In genomic region chr10:72123616-72124015, GRCh38 we compare ENCODE assay signal across 1 cellular context.
TF ChIP-seq lines count a peak whose summit lies in the region.

No MANE protein-coding gene starts in this region.

TF ChIP-seq in HEK293, 187 proteins besides CTCF, POLR2A, EP300 and RAD21 (continued from another document):
- no peak for TF ChIP-seq ZNF398 (tag by site-specific recombination; IDR thresholded peaks at IDR 0.05)
- TF ChIP-seq BCL11A (tag by site-specific recombination; IDR thresholded peaks at IDR 0.05; ENCODE audit: low read depth): 0 out of 2 replicates have a peak, but pooled peaks have one; percentile 25
- TF ChIP-seq ZXDB (tag by site-specific recombination; IDR thresholded peaks at IDR 0.05): no peak
- TF ChIP-seq SETDB1 (IDR thresholded peaks at IDR 0.05; ENCODE audit: insufficient read length, low read length): no peak
- TF ChIP-seq TCF7L2 (IDR thresholded peaks at IDR 0.05; ENCODE audit: borderline replicate concordance, low read depth, low read length): 0 out of 2 replicates have a peak, but pooled peaks have one; percentile 44
- TF ChIP-seq GLIS1 (tag by site-specific recombination; IDR thresholded peaks at IDR 0.05): peak; percentile 33
- no peak for TF ChIP-seq ZNF280D (tag by site-specific recombination; IDR thresholded peaks at IDR 0.05)
- TF ChIP-seq, protein P1, sequence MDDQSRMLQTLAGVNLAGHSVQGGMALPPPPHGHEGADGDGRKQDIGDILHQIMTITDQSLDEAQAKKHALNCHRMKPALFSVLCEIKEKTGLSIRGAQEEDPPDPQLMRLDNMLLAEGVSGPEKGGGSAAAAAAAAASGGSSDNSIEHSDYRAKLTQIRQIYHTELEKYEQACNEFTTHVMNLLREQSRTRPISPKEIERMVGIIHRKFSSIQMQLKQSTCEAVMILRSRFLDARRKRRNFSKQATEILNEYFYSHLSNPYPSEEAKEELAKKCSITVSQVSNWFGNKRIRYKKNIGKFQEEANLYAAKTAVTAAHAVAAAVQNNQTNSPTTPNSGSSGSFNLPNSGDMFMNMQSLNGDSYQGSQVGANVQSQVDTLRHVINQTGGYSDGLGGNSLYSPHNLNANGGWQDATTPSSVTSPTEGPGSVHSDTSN (CRISPR knock-in tag; IDR thresholded peaks at IDR 0.05): no peak
- no peak for TF ChIP-seq ZNF335 (tag by site-specific recombination; conservative IDR thresholded peaks at IDR 0.05)
- TF ChIP-seq ZNF639 (tag by site-specific recombination; IDR thresholded peaks at IDR 0.05): no peak
- TF ChIP-seq, protein P2, sequence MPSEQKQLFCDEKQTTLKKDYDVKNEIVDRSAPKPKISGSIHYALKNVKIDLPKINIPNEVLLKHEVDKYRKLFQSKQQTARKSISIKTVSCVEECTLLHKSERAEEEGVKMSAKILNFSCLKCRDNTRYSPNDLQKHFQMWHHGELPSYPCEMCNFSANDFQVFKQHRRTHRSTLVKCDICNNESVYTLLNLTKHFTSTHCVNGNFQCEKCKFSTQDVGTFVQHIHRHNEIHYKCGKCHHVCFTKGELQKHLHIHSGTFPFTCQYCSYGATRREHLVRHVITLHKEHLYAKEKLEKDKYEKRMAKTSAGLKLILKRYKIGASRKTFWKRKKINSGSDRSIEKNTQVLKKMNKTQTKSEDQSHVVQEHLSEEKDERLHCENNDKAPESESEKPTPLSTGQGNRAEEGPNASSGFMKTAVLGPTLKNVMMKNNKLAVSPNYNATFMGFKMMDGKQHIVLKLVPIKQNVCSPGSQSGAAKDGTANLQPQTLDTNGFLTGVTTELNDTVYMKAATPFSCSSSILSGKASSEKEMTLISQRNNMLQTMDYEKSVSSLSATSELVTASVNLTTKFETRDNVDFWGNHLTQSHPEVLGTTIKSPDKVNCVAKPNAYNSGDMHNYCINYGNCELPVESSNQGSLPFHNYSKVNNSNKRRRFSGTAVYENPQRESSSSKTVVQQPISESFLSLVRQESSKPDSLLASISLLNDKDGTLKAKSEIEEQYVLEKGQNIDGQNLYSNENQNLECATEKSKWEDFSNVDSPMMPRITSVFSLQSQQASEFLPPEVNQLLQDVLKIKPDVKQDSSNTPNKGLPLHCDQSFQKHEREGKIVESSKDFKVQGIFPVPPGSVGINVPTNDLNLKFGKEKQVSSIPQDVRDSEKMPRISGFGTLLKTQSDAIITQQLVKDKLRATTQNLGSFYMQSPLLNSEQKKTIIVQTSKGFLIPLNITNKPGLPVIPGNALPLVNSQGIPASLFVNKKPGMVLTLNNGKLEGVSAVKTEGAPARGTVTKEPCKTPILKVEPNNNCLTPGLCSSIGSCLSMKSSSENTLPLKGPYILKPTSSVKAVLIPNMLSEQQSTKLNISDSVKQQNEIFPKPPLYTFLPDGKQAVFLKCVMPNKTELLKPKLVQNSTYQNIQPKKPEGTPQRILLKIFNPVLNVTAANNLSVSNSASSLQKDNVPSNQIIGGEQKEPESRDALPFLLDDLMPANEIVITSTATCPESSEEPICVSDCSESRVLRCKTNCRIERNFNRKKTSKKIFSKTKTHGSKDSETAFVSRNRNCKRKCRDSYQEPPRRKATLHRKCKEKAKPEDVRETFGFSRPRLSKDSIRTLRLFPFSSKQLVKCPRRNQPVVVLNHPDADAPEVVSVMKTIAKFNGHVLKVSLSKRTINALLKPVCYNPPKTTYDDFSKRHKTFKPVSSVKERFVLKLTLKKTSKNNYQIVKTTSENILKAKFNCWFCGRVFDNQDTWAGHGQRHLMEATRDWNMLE (tag by site-specific recombination; conservative IDR thresholded peaks at IDR 0.05; ENCODE audit: low read depth): no peak
- TF ChIP-seq BCL11B (tag by site-specific recombination; IDR thresholded peaks at IDR 0.05; ENCODE audit: low read depth): no peak
- no peak for TF ChIP-seq ZNF24 (tag by site-specific recombination; IDR thresholded peaks at IDR 0.05)
- no peak for TF ChIP-seq ZNF404 (tag by site-specific recombination; IDR thresholded peaks at IDR 0.05)
- TF ChIP-seq KLF9 (tag by site-specific recombination; IDR thresholded peaks at IDR 0.05; ENCODE audit: low read depth): no peak
- no peak; the same call in 1 of the 2 replicates for TF ChIP-seq ZNF843 (tag by site-specific recombination; IDR thresholded peaks at IDR 0.05)
- TF ChIP-seq, protein P3, sequence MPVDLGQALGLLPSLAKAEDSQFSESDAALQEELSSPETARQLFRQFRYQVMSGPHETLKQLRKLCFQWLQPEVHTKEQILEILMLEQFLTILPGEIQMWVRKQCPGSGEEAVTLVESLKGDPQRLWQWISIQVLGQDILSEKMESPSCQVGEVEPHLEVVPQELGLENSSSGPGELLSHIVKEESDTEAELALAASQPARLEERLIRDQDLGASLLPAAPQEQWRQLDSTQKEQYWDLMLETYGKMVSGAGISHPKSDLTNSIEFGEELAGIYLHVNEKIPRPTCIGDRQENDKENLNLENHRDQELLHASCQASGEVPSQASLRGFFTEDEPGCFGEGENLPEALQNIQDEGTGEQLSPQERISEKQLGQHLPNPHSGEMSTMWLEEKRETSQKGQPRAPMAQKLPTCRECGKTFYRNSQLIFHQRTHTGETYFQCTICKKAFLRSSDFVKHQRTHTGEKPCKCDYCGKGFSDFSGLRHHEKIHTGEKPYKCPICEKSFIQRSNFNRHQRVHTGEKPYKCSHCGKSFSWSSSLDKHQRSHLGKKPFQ (tag by site-specific recombination; IDR thresholded peaks at IDR 0.05): no peak
- TF ChIP-seq ZSCAN30 (tag by site-specific recombination; IDR thresholded peaks at IDR 0.05): no peak
- no peak for TF ChIP-seq ZNF626 (tag by site-specific recombination; IDR thresholded peaks at IDR 0.05)
- no peak for TF ChIP-seq HIC1 (tag by site-specific recombination; IDR thresholded peaks at IDR 0.05)
- no peak for TF ChIP-seq ZNF654 (tag by site-specific recombination; IDR thresholded peaks at IDR 0.05; ENCODE audit: low read depth)
